ENCODE assay signal across 23 cellular contexts in the genomic region with DNA sequence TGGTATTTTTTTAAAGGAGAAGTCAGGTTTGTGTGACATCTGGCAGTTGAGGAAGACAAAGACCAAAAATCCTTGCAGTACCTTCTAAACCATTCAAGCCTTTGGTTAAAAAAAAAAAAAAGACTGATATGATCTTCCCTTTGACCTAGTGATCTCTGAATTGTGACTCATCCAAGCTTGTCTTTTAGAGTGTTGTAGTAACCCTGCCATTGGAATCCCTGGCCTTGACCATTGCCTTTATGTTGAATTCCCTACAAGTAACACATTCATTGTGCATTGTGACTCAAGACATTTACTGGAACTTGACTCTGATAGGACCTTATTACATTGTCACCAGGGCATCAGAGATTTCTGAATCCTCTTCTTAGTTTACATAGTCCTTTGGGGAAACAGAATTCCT.
"Had no signal": no experiment of that assay in that cellular context is flagged by ENCODE, and none has a peak within 500 bp of the region (broad histone marks: within the 10 kb centered on the region; RNA-seq: fewer than 3 reads in every experiment).

No MANE protein-coding gene starts in this region.

- ATAC-seq: activated T-helper 17 cell treated with anti-CD3 and anti-CD28 coated beads, Interleukin-2, amount 50 U/mL, for 72 hours; T-helper 17 cell had no signal

- DNase-seq: activated B cell treated with CpG ODN at 0.5 μM for 24 hours; activated CD4-positive, alpha-beta memory T cell treated with anti-CD3 and anti-CD28 coated beads for 36 hours; activated CD4-positive, alpha-beta T cell treated with anti-CD3 and anti-CD28 coated beads for 1 hour; activated CD4-positive, alpha-beta T cell treated with anti-CD3 and anti-CD28 coated beads, Interleukin-2, amount 10 ng/mL, durations not matched to agents 24 days and 14 days; activated gamma-delta T cell; activated naive CD4-positive, alpha-beta T cell treated with anti-CD3 and anti-CD28 coated beads for 36 hours; activated T-cell treated with anti-CD3 and anti-CD28 coated beads for 4 hours; activated T-cell treated with anti-CD3 and anti-CD28 coated beads, Interleukin-2, amount 50 U/mL, for 48 hours; amygdala; brain microvascular endothelial cell; cerebellar nuclear complex; NCI-H1092 treated with DMSO at 0.1 percent for 48 hours; NCI-H1417 treated with DMSO at 0.1 percent for 48 hours; NCI-H1694 treated with DMSO at 0.1 percent for 48 hours; NCI-H2029 treated with DMSO at 0.1 percent for 48 hours; NCI-H345; NCI-H510A; NCI-H526 treated with DMSO at 0.1 percent for 48 hours; NK-92 treated with Interleukin-12 subunit alpha and Interleukin-12 subunit beta, amount 100 ng/mL, for 24 hours; SHP77 treated with DMSO at 0.1 percent for 48 hours; T-helper 17 cell; T1000 had no signal
